In genomic region chr7:139362981-139363380, GRCh38 we compare ENCODE assay signal across 13 cellular contexts. TPM values are rescaled to one million over a fixed set of nuclear protein-coding genes. Genes with fewer than 3 reads are reported as not detected.
DNase-seq lines count a peak whose midpoint lies in the region; ATAC-seq, FAIRE-seq and TF ChIP-seq lines count a peak whose summit lies in the region.
"Had no signal": no experiment of that assay in that cellular context is flagged by ENCODE, and none has a peak within 500 bp of the region (broad histone marks: within the 10 kb centered on the region; RNA-seq: fewer than 3 reads in every experiment).

No MANE protein-coding gene starts in this region.

- H3K36me3 Mint-ChIP-seq in activated CD4-positive, alpha-beta T cell treated with anti-CD3 and anti-CD28 coated beads for 36 hours (ENCODE audit: low read depth) = peaks cover 51% of the 10 kb centered on the region

- no peak overlapping the region for H3K4ac ChIP-seq in H1 (replicated peaks; ENCODE audit: insufficient read length, low read depth, low read length)

- H2BK120ac ChIP-seq in H1 (replicated peaks; ENCODE audit: low read depth, low read length) = no peak overlapping the region

- no peak for TF ChIP-seq RAD21 in H1 (IDR thresholded peaks at IDR 0.05 in 1 of 2, conservative IDR thresholded peaks at IDR 0.05 in 1 of 2; ENCODE audit: low read depth in 2 of 2, low read length in 2 of 2)

- H3K79me1 ChIP-seq in H1 (ENCODE audit: low read depth, low read length) = no peaks in the 10 kb centered on the region

- no peak overlapping the region for H3K23ac ChIP-seq in H1 (ENCODE audit: insufficient read length)

- H3K4me3 Mint-ChIP-seq in activated CD4-positive, alpha-beta T cell treated with anti-CD3 and anti-CD28 coated beads for 36 hours = peak overlapping the region; percentile 54

- no peak overlapping the region for H2BK20ac ChIP-seq in H1 (ENCODE audit: low read length)

- H3K18ac ChIP-seq in H1 (ENCODE audit: extremely low read depth, low read length) = no peak overlapping the region

- no peak overlapping the region for H3K9ac ChIP-seq in H1 (replicated peaks in 1 of 4; ENCODE audit: extremely low read depth in 1 of 4, low read depth in 3 of 4, low read length in 3 of 4)
- no peak overlapping the region for H3K9ac ChIP-seq in skeletal muscle tissue (ENCODE audit: low read depth in 1 of 3, low read length in 3 of 3)
- H3K9ac ChIP-seq: GM23248 had no signal

- H3K56ac ChIP-seq in H1 (replicated peaks; ENCODE audit: insufficient read length, low read depth, low read length) = no peak overlapping the region

- no peaks in the 10 kb centered on the region; the same call in 1 of the 2 replicates for H3K23me2 ChIP-seq in H1 (ENCODE audit: low read depth, low read length)

- no peak overlapping the region for H2AK5ac ChIP-seq in H1 (ENCODE audit: low read depth, low read length)

- H4K5ac ChIP-seq in H1 (ENCODE audit: insufficient read length, low read depth, low read length) = no peak overlapping the region

- no peak overlapping the region for H2BK12ac ChIP-seq in H1 (ENCODE audit: low read depth, low read length)

- H3K27me3 ChIP-seq in H1 (replicated peaks in 1 of 4; ENCODE audit: control insufficient read depth in 3 of 4, extremely low read depth in 1 of 4, insufficient read depth in 3 of 4, low read length in 3 of 4) (no peaks in the 10 kb centered on the region), skeletal muscle tissue (ENCODE audit: control insufficient read depth in 3 of 3, insufficient read depth in 3 of 3, low read length in 3 of 3) (no peaks in the 10 kb centered on the region), small intestine (ENCODE audit: control insufficient read depth in 2 of 2, insufficient read depth in 2 of 2, low read length in 2 of 2) (no peaks in the 10 kb centered on the region)

- intact Hi-C loops in activated CD4-positive, alpha-beta T cell treated with anti-CD3 and anti-CD28 coated beads for 36 hours (cut with DNase I, micrococcal nuclease) = loop anchor here (1.0 to 10.0 kb wide), 6 partner anchors 11 to 1312 kb away; partner anchors contain the start of genes ADCK2 (in 1 of the 2), KDM7A (in 1 of the 2) and PARP12 (in 1 of the 2)

- H2AFZ ChIP-seq in H1 (ENCODE audit: low read length) = no peak overlapping the region
- H2AFZ ChIP-seq: GM23248 had no signal

- DNase-seq in activated CD4-positive, alpha-beta T cell treated with anti-CD3 and anti-CD28 coated beads for 36 hours = peak; percentile 17
- DNase-seq in activated CD4-positive, alpha-beta T cell treated with anti-CD3 and anti-CD28 coated beads, Interleukin-2, amount 50 U/mL, for 4 hours = no peak
- DNase-seq in RWPE1 (ENCODE audit: low spot score) = no peak
- DNase-seq in H1 (ENCODE audit: low read depth in 1 of 2, low spot score in 2 of 2) = no peak
- DNase-seq in small intestine = no peak
- DNase-seq in erythroblast (lab: John Stamatoyannopoulos, UW) = no peak
- DNase-seq: activated naive CD4-positive, alpha-beta T cell treated with anti-CD3 and anti-CD28 coated beads, Interleukin-2, amount 50 U/mL, for 16 hours; GM23248; MV-4-11; stimulated activated naive CD4-positive, alpha-beta T cell treated with Interleukin-2 at 50 U/mL for 16 hours had no signal

- CTCF ChIA-PET in activated CD4-positive, alpha-beta T cell treated with anti-CD3 and anti-CD28 coated beads for 36 hours (lab: Charles Lee) = interaction anchor here (0.6 to 1.3 kb wide), 2 partner anchors 10 to 35 kb away, joined by 3 to 11 read pairs; no protein-coding TSS in a partner anchor
- CTCF ChIA-PET in RWPE1 (lab: Yijun Ruan, JAX) = no interaction called here
- CTCF ChIA-PET in H1 (lab: Charles Lee; ENCODE audit: partially characterized antibody) = no interaction called here

- TF ChIP-seq CTCF in RWPE1 (conservative IDR thresholded peaks at IDR 0.05; ENCODE audit: low read depth) (no peak), H1 (IDR thresholded peaks at IDR 0.05; ENCODE audit: control extremely low read depth in 1 of 3, insufficient read depth in 1 of 3, low read depth in 1 of 3, low read length in 3 of 3) (no peak)

- 88% methylated on average over 6 of the region's 6 CpGs; no CpG with 5 or more reads in 1 of the 2 experiments for WGBS in H1 (ENCODE audit: extremely low coverage in 1 of 2, insufficient coverage in 1 of 2, insufficient read length in 1 of 2, insufficient replicate concordance in 2 of 2, low coverage in 1 of 2, low lambda C conversion rate in 2 of 2, missing lambda C conversion rate in 1 of 2), 2 experiments
- 90 to 94% (median 91%) methylated on average over 6 of the region's 6 CpGs for WGBS in small intestine, 3 donors

- ATAC-seq in activated CD4-positive, alpha-beta T cell treated with anti-CD3 and anti-CD28 coated beads for 36 hours = no peak
- no peak for ATAC-seq in GM18519 (IDR thresholded peaks at IDR 0.05; ENCODE audit: low FRiP score, unreplicated experiment)

- no peak overlapping the region for H4K8ac ChIP-seq in H1 (ENCODE audit: extremely low read depth, insufficient read depth, low read length)

- H3K4me3 ChIP-seq in H1 (ENCODE audit: extremely low read depth in 1 of 4, insufficient read depth in 2 of 4, low read depth in 3 of 4, low read length in 4 of 4) (peak overlapping the region in 1 of 4 experiments; percentile 88; a peak in 1 of 8 replicates), skeletal muscle tissue (ENCODE audit: low read length in 3 of 3) (no peak overlapping the region), small intestine (ENCODE audit: low read depth in 1 of 2, low read length in 2 of 2) (peak overlapping the region in 1 of 2 donors; percentile 2)

- H3K4me1 ChIP-seq in H1 (replicated peaks in 1 of 4; ENCODE audit: control insufficient read depth in 3 of 4, insufficient read depth in 4 of 4, low read length in 3 of 4) = peaks cover 0 to 9% (median 6%) of the 10 kb centered on the region in 4 experiments; a peak in 6 of 7 replicates
- peaks cover 20 to 25% (median 22%) of the 10 kb centered on the region in 3 donors for H3K4me1 ChIP-seq in skeletal muscle tissue (ENCODE audit: control insufficient read depth in 3 of 3, insufficient read depth in 3 of 3, low read length in 3 of 3)
- H3K4me1 ChIP-seq in small intestine (ENCODE audit: control insufficient read depth in 2 of 2, insufficient read depth in 1 of 2, low read depth in 1 of 2, low read length in 1 of 2) = peaks cover 0 to 9% of the 10 kb centered on the region in 2 donors

- no peak for TF ChIP-seq EP300 in H1 (IDR thresholded peaks at IDR 0.05; ENCODE audit: borderline replicate concordance in 1 of 2, low read depth in 2 of 2, low read length in 2 of 2)

- peaks cover 6 to 9% of the 10 kb centered on the region in 2 experiments for H4K20me1 ChIP-seq in H1 (replicated peaks in 1 of 2; ENCODE audit: control insufficient read depth in 1 of 2, insufficient read depth in 2 of 2, low read length in 2 of 2)

- FAIRE-seq in H1 (lab: Jason Lieb, UNC) = no peak
- no peak for FAIRE-seq in small intestine (lab: Jason Lieb, UNC)
- FAIRE-seq: A204.1 had no signal

- peaks cover 52% of the 10 kb centered on the region for H3K4me1 Mint-ChIP-seq in activated CD4-positive, alpha-beta T cell treated with anti-CD3 and anti-CD28 coated beads for 36 hours

- H3K9me3 ChIP-seq in H1 (ENCODE audit: insufficient read depth in 2 of 2, low read depth in 1 of 2, low read length in 1 of 2) = no peaks in the 10 kb centered on the region
- no peaks in the 10 kb centered on the region for H3K9me3 ChIP-seq in skeletal muscle tissue (ENCODE audit: control insufficient read depth in 3 of 3, low read length in 3 of 3)
- no peaks in the 10 kb centered on the region for H3K9me3 ChIP-seq in small intestine (ENCODE audit: control insufficient read depth, low read depth)

- POLR2A ChIA-PET in activated CD4-positive, alpha-beta T cell treated with anti-CD3 and anti-CD28 coated beads for 36 hours (lab: Charles Lee) = no interaction called here
- POLR2A ChIA-PET in RWPE1 (lab: Yijun Ruan, JAX; ENCODE audit: low non-redundant PET) (no interaction called here), H1 (lab: Charles Lee; ENCODE audit: partially characterized antibody) (interaction anchor here (0.6 to 1.2 kb wide), 2 partner anchors 9 to 10 kb away, joined by 3 to 5 read pairs; no protein-coding TSS in a partner anchor)

- peak overlapping the region; percentile 71 for H3K27ac Mint-ChIP-seq in activated CD4-positive, alpha-beta T cell treated with anti-CD3 and anti-CD28 coated beads for 36 hours

- no peak overlapping the region for H2BK15ac ChIP-seq in H1 (ENCODE audit: low read length)

- no peak overlapping the region for H3K14ac ChIP-seq in H1 (ENCODE audit: insufficient read length)

- peaks cover 34 to 75% of the 10 kb centered on the region in 2 experiments for H3K79me2 ChIP-seq in H1 (ENCODE audit: control insufficient read depth in 1 of 2, insufficient read depth in 2 of 2, low read length in 2 of 2)

- no peaks in the 10 kb centered on the region for H3K9me3 Mint-ChIP-seq in activated CD4-positive, alpha-beta T cell treated with anti-CD3 and anti-CD28 coated beads for 36 hours (ENCODE audit: low read depth)

- H3K36me3 ChIP-seq in H1 (ENCODE audit: control insufficient read depth in 2 of 4, insufficient read depth in 4 of 4, low read length in 3 of 4) (peaks cover 0 to 21% (median 0%) of the 10 kb centered on the region in 4 experiments; a peak in 2 of 8 replicates), skeletal muscle tissue (ENCODE audit: control insufficient read depth in 3 of 3, insufficient read depth in 3 of 3, low read length in 3 of 3) (peaks cover 3 to 19% (median 3%) of the 10 kb centered on the region in 3 donors), small intestine (ENCODE audit: control insufficient read depth in 2 of 2, insufficient read depth in 2 of 2, low read length in 2 of 2) (peaks cover 0 to 4% of the 10 kb centered on the region in 2 donors)

- peak overlapping the region; percentile 48; the same call in 1 of the 2 replicates for H3K27ac ChIP-seq in RWPE1
- H3K27ac ChIP-seq in H1 (ENCODE audit: low read depth, low read length) = no peak overlapping the region
- peak overlapping the region; percentile 7 for H3K27ac ChIP-seq in skeletal muscle tissue (ENCODE audit: low read depth, low read length)
- no peak overlapping the region for H3K27ac ChIP-seq in small intestine (ENCODE audit: low read depth in 1 of 2, low read length in 1 of 2)
- H3K27ac ChIP-seq: GM23248 had no signal

- peak overlapping the region; percentile 39 to 68; a peak in 3 of 4 replicates for H3K4me2 ChIP-seq in H1 (ENCODE audit: insufficient read depth in 1 of 2, low read depth in 2 of 2, low read length in 2 of 2)

- TF ChIP-seq POLR2A in H1 (IDR thresholded peaks at IDR 0.05; ENCODE audit: control extremely low read depth in 1 of 2, low read depth in 2 of 2, low read length in 2 of 2) (no peak), erythroblast (IDR thresholded peaks at IDR 0.05; ENCODE audit: low read length) (no peak)

- H2BK5ac ChIP-seq in H1 (ENCODE audit: low read depth, low read length) = no peak overlapping the region; the same call in 1 of the 2 replicates

- H4K91ac ChIP-seq in H1 (replicated peaks; ENCODE audit: insufficient read length, low read length) = no peak overlapping the region

- H3K27me3 Mint-ChIP-seq in activated CD4-positive, alpha-beta T cell treated with anti-CD3 and anti-CD28 coated beads for 36 hours = no peaks in the 10 kb centered on the region

RNA-seq across cellular contexts. Expression of gene LUC7L2, which starts 3.3 kb away (rescaled TPM):
- 100 to 1,000 TPM; 124 to 126 TPM for total RNA-seq in activated CD4-positive, alpha-beta T cell treated with anti-CD3 and anti-CD28 coated beads for 36 hours
- 64.1 and 67.8 TPM in 2 replicates for total RNA-seq in H1 (2021; fragmentation: NEBNext Ultra II Directional; extraction: Animal tissue kit (Norgen Biotek cat#: 25700))
- polyA plus RNA-seq in H1 (2011; rRNA removed) (22.9 and 37.3 TPM in 2 replicates), small intestine (10 to 100 TPM; 32.2 to 45.6 (median 35.9) TPM)
- polyA plus RNA-seq in H1 (2011; cell fraction: cytosol; rRNA removed) = 39.7 TPM
- 78.5 TPM for polyA plus RNA-seq in H1 (2011; cell fraction: nucleus; rRNA removed)
- polyA plus RNA-seq in H1 (2012, experiment 1 of 2) = 37.9 to 53.9 TPM (median 47.2 TPM) in 4 replicates
- polyA plus RNA-seq in H1 (2012, experiment 2 of 2) = 7.0 TPM
- polyA plus RNA-seq in H1 (2013, experiment 1 of 2) = 40.6 TPM
- 39.7 TPM for polyA plus RNA-seq in H1 (2013, experiment 2 of 2)
- polyA minus RNA-seq in H1 (2011; rRNA and poly(A)+ RNA removed) = 21.7 and 37.4 TPM in 2 replicates
- polyA minus RNA-seq in H1 (2011; cell fraction: cytosol; rRNA and poly(A)+ RNA removed) = 49.8 TPM
- polyA minus RNA-seq in H1 (2011; cell fraction: nucleus; rRNA and poly(A)+ RNA removed) = 159 TPM
- total RNA-seq in skeletal muscle tissue = 32.9 TPM

RNA-seq across cellular contexts. Expression of gene FMC1, which starts 21.8 kb away (rescaled TPM):
- total RNA-seq in activated CD4-positive, alpha-beta T cell treated with anti-CD3 and anti-CD28 coated beads for 36 hours = 1 to 10 TPM; 1.7 to 7.8 TPM
- total RNA-seq in H1 (2021; fragmentation: NEBNext Ultra II Directional; extraction: Animal tissue kit (Norgen Biotek cat#: 25700)) = 13.6 and 15.8 TPM in 2 replicates
- polyA plus RNA-seq in H1 (2011; rRNA removed) (23.3 and 28.4 TPM in 2 replicates), small intestine (10 to 100 TPM; 23.6 to 35.6 (median 29.2) TPM)
- 23.3 TPM for polyA plus RNA-seq in H1 (2011; cell fraction: cytosol; rRNA removed)
- polyA plus RNA-seq in H1 (2011; cell fraction: nucleus; rRNA removed) = 17.7 TPM
- polyA plus RNA-seq in H1 (2012, experiment 1 of 2) = 16.6 to 31.5 TPM (median 19.4 TPM) in 4 replicates
- polyA plus RNA-seq in H1 (2012, experiment 2 of 2) = 29.7 TPM
- polyA plus RNA-seq in H1 (2013, experiment 1 of 2) = 32.2 TPM
- polyA plus RNA-seq in H1 (2013, experiment 2 of 2) = 39.3 TPM
- 4.1 and 6.5 TPM in 2 replicates for polyA minus RNA-seq in H1 (2011; rRNA and poly(A)+ RNA removed)
- polyA minus RNA-seq in H1 (2011; cell fraction: cytosol; rRNA and poly(A)+ RNA removed) = 2.3 TPM
- 6.2 TPM for polyA minus RNA-seq in H1 (2011; cell fraction: nucleus; rRNA and poly(A)+ RNA removed)
- 48.0 TPM for total RNA-seq in skeletal muscle tissue

Comparison
In these comparisons a context has a peak if more than half of its experiments do, and no peak if none do; other contexts are left out.
1. H3K27ac ChIP-seq: peak in RWPE1 (single experiment) and skeletal muscle tissue (single experiment); none in H1 (single experiment) and small intestine (0 of 2).